1 cellular context compared by ENCODE assay signal in the genomic region with DNA sequence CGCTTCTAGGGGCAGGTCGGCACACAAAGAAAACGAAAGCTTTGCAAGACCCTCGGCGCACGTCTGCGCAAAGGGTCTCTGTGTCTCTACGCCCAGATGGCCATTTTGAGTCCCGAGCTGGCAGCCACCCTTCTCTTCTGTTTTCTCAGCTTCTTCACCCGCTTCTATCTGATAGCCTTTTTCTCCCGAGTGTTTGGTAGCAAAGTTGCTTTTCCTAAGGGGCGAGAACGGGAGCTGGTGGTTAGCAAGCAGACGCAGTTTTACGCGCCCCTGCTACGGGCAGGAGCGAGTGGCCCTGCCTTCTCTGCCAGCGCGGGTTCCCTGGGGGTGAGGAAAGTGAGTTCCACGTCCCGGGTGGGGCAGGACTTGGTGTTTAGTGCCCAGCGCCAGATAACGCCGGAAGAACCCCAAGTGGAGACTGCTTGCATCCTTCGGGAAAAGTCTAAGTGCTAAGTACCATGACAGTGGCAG.
TF ChIP-seq lines count a peak whose summit lies in the region.

No MANE protein-coding gene starts in this region.

TF ChIP-seq in SK-N-SH, 30 proteins besides CTCF, POLR2A, EP300 and RAD21 (continued from another document):
- TF ChIP-seq, protein P1, sequence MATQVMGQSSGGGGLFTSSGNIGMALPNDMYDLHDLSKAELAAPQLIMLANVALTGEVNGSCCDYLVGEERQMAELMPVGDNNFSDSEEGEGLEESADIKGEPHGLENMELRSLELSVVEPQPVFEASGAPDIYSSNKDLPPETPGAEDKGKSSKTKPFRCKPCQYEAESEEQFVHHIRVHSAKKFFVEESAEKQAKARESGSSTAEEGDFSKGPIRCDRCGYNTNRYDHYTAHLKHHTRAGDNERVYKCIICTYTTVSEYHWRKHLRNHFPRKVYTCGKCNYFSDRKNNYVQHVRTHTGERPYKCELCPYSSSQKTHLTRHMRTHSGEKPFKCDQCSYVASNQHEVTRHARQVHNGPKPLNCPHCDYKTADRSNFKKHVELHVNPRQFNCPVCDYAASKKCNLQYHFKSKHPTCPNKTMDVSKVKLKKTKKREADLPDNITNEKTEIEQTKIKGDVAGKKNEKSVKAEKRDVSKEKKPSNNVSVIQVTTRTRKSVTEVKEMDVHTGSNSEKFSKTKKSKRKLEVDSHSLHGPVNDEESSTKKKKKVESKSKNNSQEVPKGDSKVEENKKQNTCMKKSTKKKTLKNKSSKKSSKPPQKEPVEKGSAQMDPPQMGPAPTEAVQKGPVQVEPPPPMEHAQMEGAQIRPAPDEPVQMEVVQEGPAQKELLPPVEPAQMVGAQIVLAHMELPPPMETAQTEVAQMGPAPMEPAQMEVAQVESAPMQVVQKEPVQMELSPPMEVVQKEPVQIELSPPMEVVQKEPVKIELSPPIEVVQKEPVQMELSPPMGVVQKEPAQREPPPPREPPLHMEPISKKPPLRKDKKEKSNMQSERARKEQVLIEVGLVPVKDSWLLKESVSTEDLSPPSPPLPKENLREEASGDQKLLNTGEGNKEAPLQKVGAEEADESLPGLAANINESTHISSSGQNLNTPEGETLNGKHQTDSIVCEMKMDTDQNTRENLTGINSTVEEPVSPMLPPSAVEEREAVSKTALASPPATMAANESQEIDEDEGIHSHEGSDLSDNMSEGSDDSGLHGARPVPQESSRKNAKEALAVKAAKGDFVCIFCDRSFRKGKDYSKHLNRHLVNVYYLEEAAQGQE (IDR thresholded peaks at IDR 0.05; ENCODE audit: low read depth, low read length) = no peak
- no peak for TF ChIP-seq GATA2 (CRISPR knock-in tag; IDR thresholded peaks at IDR 0.05)
